ENCODE assay signal across 20 cellular contexts in the genomic region with DNA sequence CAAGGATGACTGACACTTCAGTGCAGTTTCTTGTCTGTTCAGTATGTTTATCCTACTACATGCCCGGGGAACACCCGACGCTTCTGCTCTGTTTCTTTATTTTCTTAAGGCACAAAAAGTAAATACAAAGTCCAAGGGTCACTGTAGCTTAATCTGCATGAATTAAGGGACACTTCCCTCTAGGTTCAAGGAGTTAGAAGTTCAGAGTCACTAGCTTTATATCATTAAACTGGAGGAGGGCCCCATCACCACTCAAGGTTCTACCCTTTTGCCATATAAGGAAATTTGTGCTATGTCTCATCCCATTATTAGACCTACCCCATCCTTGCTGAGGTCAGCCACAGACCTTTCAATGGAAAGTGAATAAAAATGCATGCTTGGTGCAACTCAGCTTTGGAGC. TPM values are rescaled to one million over a fixed set of nuclear protein-coding genes. Genes with fewer than 3 reads are reported as not detected.
DNase-seq lines count a peak whose midpoint lies in the region; ATAC-seq, FAIRE-seq and TF ChIP-seq lines count a peak whose summit lies in the region.
"Had no signal": no experiment of that assay in that cellular context is flagged by ENCODE, and none has a peak within 500 bp of the region (broad histone marks: within the 10 kb centered on the region; RNA-seq: fewer than 3 reads in every experiment).

No MANE protein-coding gene starts in this region.

- intact Hi-C loops in HepG2 (cut with micrococcal nuclease; ENCODE audit: unreplicated experiment) = loop anchor here (2.0 kb wide), 2 partner anchors 21 to 85 kb away; no protein-coding TSS in a partner anchor
- intact Hi-C loops in right lobe of liver (cut with DNase I) = loop anchor here (10.0 kb wide), 1 partner anchor 377 kb away; no protein-coding TSS in a partner anchor
- intact Hi-C loops in left colon (cut with DNase I, micrococcal nuclease) = no loop called here
- intact Hi-C loops in esophagus muscularis mucosa (cut with DNase I) = loop anchor here (10.0 kb wide), 2 partner anchors 77 to 377 kb away; no protein-coding TSS in a partner anchor

- no peak overlapping the region for H3K9ac ChIP-seq in HepG2 (ENCODE audit: insufficient read depth, low read depth, low read length)

- in situ Hi-C loops in HepG2 (cut with HindIII; ENCODE audit: extremely low pct_ligation_motif_present, low pct_unique_long_range_greater_than_20kb) = loop anchor here (5.0 to 25.0 kb wide), 4 partner anchors 220 to 1110 kb away; a partner anchor contains a TSS

- DNase-seq in HepG2 (ENCODE audit: low spot score) (no peak), right lobe of liver (no peak), M059J (ENCODE audit: low read depth) (peak; percentile 26), left colon (no peak), esophagus muscularis mucosa (ENCODE audit: extremely low spot score) (no peak), GDM1 (lab: John Stamatoyannopoulos, UW) (no peak)
- DNase-seq: 8988T, DMS79, HFFc6, NCI-H1694 treated with DMSO at 0.1 percent for 48 hours, NCI-H2081 treated with DMSO at 0.1 percent for 48 hours, NCI-H2171 treated with DMSO at 0.1 percent for 48 hours, NCI-H524 treated with DMSO at 0.1 percent for 48 hours, NCI-H82, Peyer's patch had no signal

- under 1% methylated on average over 3 of the region's 3 CpGs for WGBS in HepG2 (ENCODE audit: low lambda C conversion rate)
- WGBS in right lobe of liver (ENCODE audit: insufficient coverage, low coverage, low lambda C conversion rate, missing lambda C conversion rate) = 54% methylated on average over 3 of the region's 3 CpGs
- WGBS in esophagus muscularis mucosa = 53% methylated on average over 3 of the region's 3 CpGs

- TF ChIP-seq EP300 in HepG2 (IDR thresholded peaks at IDR 0.05; ENCODE audit: low read depth in 2 of 2, low read length in 2 of 2) (no peak), HepG2 (CRISPR knock-in tag; IDR thresholded peaks at IDR 0.05; ENCODE audit: borderline replicate concordance) (no peak), esophagus muscularis mucosa (IDR thresholded peaks at IDR 0.05) (no peak)

- TF ChIP-seq RAD21 in HepG2 (CRISPR knock-in tag; IDR thresholded peaks at IDR 0.05) = no peak

- TF ChIP-seq CTCF in HepG2 (CRISPR knock-in tag; IDR thresholded peaks at IDR 0.05) (no peak), right lobe of liver (IDR thresholded peaks at IDR 0.05) (no peak), esophagus muscularis mucosa (IDR thresholded peaks at IDR 0.05) (no peak)

- CTCF ChIA-PET in HepG2 (lab: Yijun Ruan, JAX; ENCODE audit: low intra/inter-chr PET ratio, low total read pairs) = no interaction called here

- no TSS peak for BruUV-seq in HepG2 (replicated peaks; lab: Mats Ljungman, UMichigan)

- H3K9me3 ChIP-seq in HepG2 (ENCODE audit: low read length) (no peaks in the 10 kb centered on the region), right lobe of liver (no peaks in the 10 kb centered on the region), esophagus muscularis mucosa (no peaks in the 10 kb centered on the region)
- H3K9me3 ChIP-seq: Peyer's patch had no signal

- H3K4me1 ChIP-seq in HepG2 (ENCODE audit: insufficient read depth, low read length) (peaks cover 7% of the 10 kb centered on the region; the same call in 1 of the 2 replicates), right lobe of liver (peaks cover 0 to 5% (median 0%) of the 10 kb centered on the region in 4 donors), esophagus muscularis mucosa (peaks cover 0 to 2% (median 0%) of the 10 kb centered on the region in 4 donors)

- no peaks in the 10 kb centered on the region for H4K20me1 ChIP-seq in HepG2 (ENCODE audit: insufficient read depth, low read length)

- H3K36me3 ChIP-seq in HepG2 (replicated peaks in 1 of 2; ENCODE audit: control insufficient read depth in 1 of 2, insufficient read depth in 2 of 2, low read length in 2 of 2) = no peaks in the 10 kb centered on the region
- no peaks in the 10 kb centered on the region for H3K36me3 ChIP-seq in right lobe of liver
- H3K36me3 ChIP-seq in esophagus muscularis mucosa = no peaks in the 10 kb centered on the region
- H3K36me3 ChIP-seq: Peyer's patch had no signal

- ATAC-seq in HepG2 = no peak
- no peak for ATAC-seq in right lobe of liver
- ATAC-seq in left colon = peak; percentile 93
- ATAC-seq in GM18873 (IDR thresholded peaks at IDR 0.05; ENCODE audit: low FRiP score, unreplicated experiment) = no peak
- no peak for ATAC-seq in HG02885 (IDR thresholded peaks at IDR 0.05; ENCODE audit: poor library complexity, unreplicated experiment)

- POLR2A ChIA-PET in HepG2 (lab: Yijun Ruan, JAX) = no interaction called here

- H3K79me2 ChIP-seq in HepG2 (ENCODE audit: insufficient read depth, low read length) = no peaks in the 10 kb centered on the region

- no peak overlapping the region for H3K4me3 ChIP-seq in HepG2 (replicated peaks in 1 of 3; ENCODE audit: insufficient read depth in 1 of 3, low read depth in 2 of 3, low read length in 3 of 3)
- H3K4me3 ChIP-seq in right lobe of liver = no peak overlapping the region
- H3K4me3 ChIP-seq in esophagus muscularis mucosa = no peak overlapping the region
- H3K4me3 ChIP-seq: Peyer's patch had no signal

- no peak for TF ChIP-seq POLR2A in HepG2 (IDR thresholded peaks at IDR 0.05; ENCODE audit: insufficient read depth in 1 of 2, low read depth in 2 of 2, low read length in 2 of 2)
- TF ChIP-seq POLR2A in right lobe of liver (IDR thresholded peaks at IDR 0.05) = no peak
- no peak for TF ChIP-seq POLR2A in esophagus muscularis mucosa (IDR thresholded peaks at IDR 0.05; ENCODE audit: low read depth)

- H3K27ac ChIP-seq in HepG2 (ENCODE audit: extremely low read length, insufficient read depth, low read length) (no peak overlapping the region), right lobe of liver (no peak overlapping the region), esophagus muscularis mucosa (replicated peaks in 1 of 4) (no peak overlapping the region)
- H3K27ac ChIP-seq: HL-60, Peyer's patch had no signal

- no peak overlapping the region for H2AFZ ChIP-seq in HepG2 (ENCODE audit: low read length)

- no peak overlapping the region for H3K4me2 ChIP-seq in HepG2 (ENCODE audit: low read depth, low read length)

- H3K27me3 ChIP-seq in HepG2 (ENCODE audit: control insufficient read depth in 1 of 2, insufficient read depth in 2 of 2, low read length in 2 of 2) (no peaks in the 10 kb centered on the region; a peak in 2 of 5 replicates), right lobe of liver (no peaks in the 10 kb centered on the region), esophagus muscularis mucosa (no peaks in the 10 kb centered on the region)
- H3K27me3 ChIP-seq: Peyer's patch had no signal

- no peak for FAIRE-seq in HepG2 (lab: Jason Lieb, UNC)
- FAIRE-seq: D721Med, GM12891 had no signal

TF ChIP-seq in HepG2, 621 proteins besides CTCF, POLR2A, EP300 and RAD21 (continues in another document):
- TF ChIP-seq ZNF441 (CRISPR knock-in tag; IDR thresholded peaks at IDR 0.05; ENCODE audit: borderline replicate concordance) = no peak
- TF ChIP-seq SRF (IDR thresholded peaks at IDR 0.05; ENCODE audit: low read depth, low read length) = peak; percentile 80

RNA-seq across cellular contexts. Expression of a gene that starts 27.6 kb away (rescaled TPM):
- total RNA-seq in HepG2 (2016; rRNA removed; fragmentation: Illumina TruSeq; extraction: Trizol) = 4.7 and 8.9 TPM in 2 replicates
- 15.2 and 18.1 TPM in 2 replicates for total RNA-seq in HepG2 (2016; cell fraction: cytosol; rRNA removed; fragmentation: Illumina TruSeq; extraction: Trizol; ENCODE audit: low read depth)
- total RNA-seq in HepG2 (2016; cell fraction: insoluble cytoplasmic fraction; rRNA removed; fragmentation: Illumina TruSeq; extraction: Trizol) = 5.3 and 9.6 TPM in 2 replicates
- 6.2 and 8.7 TPM in 2 replicates for total RNA-seq in HepG2 (2016; cell fraction: membrane; rRNA removed; fragmentation: Illumina TruSeq; extraction: Trizol)
- total RNA-seq in HepG2 (2016; cell fraction: nucleus; rRNA removed; fragmentation: Illumina TruSeq; extraction: Trizol) = 19.6 and 19.9 TPM in 2 replicates
- polyA plus RNA-seq in HepG2 (2011; rRNA removed) = 1.9 and 2.3 TPM in 2 replicates
- polyA plus RNA-seq in HepG2 (2011; cell fraction: cytosol; rRNA removed) = 0.59 and 0.99 TPM in 2 replicates
- 1.8 and 2.1 TPM in 2 replicates for polyA plus RNA-seq in HepG2 (2011; cell fraction: nucleus; rRNA removed)
- polyA plus RNA-seq in HepG2 (2012) = 2.1 and 2.7 TPM in 2 replicates
- polyA plus RNA-seq in HepG2 (2016; cell fraction: cytosol; fragmentation: Illumina TruSeq; extraction: Trizol; ENCODE audit: low read depth) = 0.79 and 0.85 TPM in 2 replicates
- 3.2 and 3.5 TPM in 2 replicates for polyA plus RNA-seq in HepG2 (2016; cell fraction: insoluble cytoplasmic fraction; fragmentation: Illumina TruSeq; extraction: Trizol; ENCODE audit: low read depth)
- polyA plus RNA-seq in HepG2 (2016; cell fraction: membrane; fragmentation: Illumina TruSeq; extraction: Trizol; ENCODE audit: low read depth) = 1.1 and 1.6 TPM in 2 replicates
- 16.4 and 18.5 TPM in 2 replicates for polyA plus RNA-seq in HepG2 (2016; cell fraction: nucleus; fragmentation: Illumina TruSeq; extraction: Trizol; ENCODE audit: insufficient read depth, low read depth)
- 0.40 and 0.84 TPM in 2 replicates for polyA minus RNA-seq in HepG2 (2011; rRNA and poly(A)+ RNA removed; ENCODE audit: low replicate concordance)
- polyA minus RNA-seq in HepG2 (2011; cell fraction: cytosol; rRNA and poly(A)+ RNA removed) = 1.8 and 2.2 TPM in 2 replicates
- 13.8 and 14.3 TPM in 2 replicates for polyA minus RNA-seq in HepG2 (2011; cell fraction: nucleus; rRNA and poly(A)+ RNA removed)
- total RNA-seq in right lobe of liver = 10 to 100 TPM in 5 of 6 experiments, 1 to 10 TPM in 1; 8.8 to 18.5 (median 15.7) TPM
- 3.1 and 5.1 TPM in 2 replicates for total RNA-seq in M059J (2014; rRNA removed; shearing (Covaris generic))
- 10 to 100 TPM; 28.1 to 32.2 TPM for total RNA-seq in left colon
- 10 to 100 TPM; 11.0 to 22.8 (median 13.2) TPM for total RNA-seq in esophagus muscularis mucosa

Comparison
In these comparisons a context has a peak if more than half of its experiments do, and no peak if none do; other contexts are left out.
1. intact Hi-C loops: an anchor here in HepG2 (2.0 kb wide), right lobe of liver (10.0 kb wide) and esophagus muscularis mucosa (10.0 kb wide); none called in left colon.